In the genomic region with DNA sequence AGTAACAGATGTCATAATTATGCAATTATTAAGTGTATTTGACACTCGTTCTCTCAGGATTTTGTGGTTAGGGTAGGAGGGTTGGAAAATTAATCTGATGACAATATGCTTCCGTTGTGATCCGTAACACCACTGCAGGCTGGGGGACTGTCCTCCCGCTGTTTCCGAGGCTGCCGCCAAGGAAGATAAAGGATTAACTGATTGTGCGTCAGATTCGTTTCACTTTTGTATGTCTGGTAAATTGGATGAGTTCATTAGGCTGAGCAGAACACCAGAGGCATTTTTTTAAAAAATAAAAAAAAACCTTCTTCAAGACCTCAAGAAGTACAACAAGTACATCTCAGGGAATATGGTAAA, we compare ENCODE assay signal across 16 cellular contexts.
DNase-seq lines count a peak whose midpoint lies in the region; ATAC-seq and TF ChIP-seq lines count a peak whose summit lies in the region.
"Had no signal": no experiment of that assay in that cellular context is flagged by ENCODE, and none has a peak within 500 bp of the region (broad histone marks: within the 10 kb centered on the region; RNA-seq: fewer than 3 reads in every experiment).

No MANE protein-coding gene starts in this region.

- H3K9ac ChIP-seq in ES-I3 (ENCODE audit: low read depth, low read length) (peak overlapping the region; percentile 39), neural progenitor cell (no peak overlapping the region)

- H3K4me1 ChIP-seq in ES-I3 (ENCODE audit: insufficient read depth, low read length), result peaks cover 23% of the 10 kb centered on the region
- peaks cover 16% of the 10 kb centered on the region for H3K4me1 ChIP-seq in neural progenitor cell
- H3K4me1 ChIP-seq: adrenal gland, esophagus muscularis mucosa, sigmoid colon, transverse colon had no signal

- H3K36me3 Mint-ChIP-seq in neural progenitor cell, result no peaks in the 10 kb centered on the region

- H3K9me3 ChIP-seq in ES-I3 (ENCODE audit: control insufficient read depth, insufficient read depth, low read length) (no peaks in the 10 kb centered on the region), neural progenitor cell (ENCODE audit: low read depth) (no peaks in the 10 kb centered on the region)
- H3K9me3 ChIP-seq: adrenal gland, esophagus muscularis mucosa, sigmoid colon, transverse colon had no signal

- H3K27me3 ChIP-seq in neural progenitor cell, result no peaks in the 10 kb centered on the region
- H3K27me3 ChIP-seq: adrenal gland, transverse colon had no signal

- H3K9me3 Mint-ChIP-seq in neural progenitor cell, result peaks cover 3% of the 10 kb centered on the region

- no peak overlapping the region for H2AFZ ChIP-seq in neural progenitor cell (replicated peaks)

- no peaks in the 10 kb centered on the region for H3K36me3 ChIP-seq in ES-I3 (ENCODE audit: insufficient read depth, low read length)
- no peaks in the 10 kb centered on the region for H3K36me3 ChIP-seq in neural progenitor cell
- H3K36me3 ChIP-seq: adrenal gland, esophagus muscularis mucosa, sigmoid colon, transverse colon had no signal

- peaks cover 14% of the 10 kb centered on the region for H3F3A ChIP-seq in neural progenitor cell (ENCODE audit: low read depth)

- H3K27ac ChIP-seq in neural progenitor cell, result no peak overlapping the region
- H3K27ac ChIP-seq: adrenal gland, esophagus muscularis mucosa, sigmoid colon, transverse colon had no signal

- no peak overlapping the region for H3K27ac Mint-ChIP-seq in neural progenitor cell
- H3K27ac Mint-ChIP-seq: activated T-helper 1 cell treated with anti-CD3 and anti-CD28 coated beads, Interleukin-12 subunit alpha, Interleukin-12 subunit beta, Interleukin-2, Interleukin-4 antibody, amounts not matched to agents 30 ng/mL and 10 ng/mL and 1 ng/mL, durations not matched to agents 14 hours and 24 hours and 36 hours; natural killer cell treated with Interleukin-12 subunit alpha and Interleukin-12 subunit beta and Interleukin-15 and Interleukin-18, amount 100 ng/mL, for 72 hours had no signal

- TF ChIP-seq CTCF in choroid plexus epithelial cell (conservative IDR thresholded peaks at IDR 0.05; ENCODE audit: low read depth, low read length) (no peak), neural progenitor cell (IDR thresholded peaks at IDR 0.05) (no peak)

- H3K4me3 ChIP-seq in choroid plexus epithelial cell (ENCODE audit: low read depth, low read length) (peak overlapping the region; percentile 18), neural progenitor cell (peak overlapping the region; percentile 17)
- H3K4me3 ChIP-seq: adrenal gland, esophagus muscularis mucosa, sigmoid colon, transverse colon had no signal

- peaks cover 12% of the 10 kb centered on the region for H3K4me1 Mint-ChIP-seq in neural progenitor cell

- H3K4me3 Mint-ChIP-seq in neural progenitor cell, result peak overlapping the region; percentile 54
- H3K4me3 Mint-ChIP-seq: activated T-helper 1 cell treated with anti-CD3 and anti-CD28 coated beads, Interleukin-12 subunit alpha, Interleukin-12 subunit beta, Interleukin-2, Interleukin-4 antibody, amounts not matched to agents 30 ng/mL and 10 ng/mL and 1 ng/mL, durations not matched to agents 14 hours and 24 hours and 36 hours; natural killer cell treated with Interleukin-12 subunit alpha and Interleukin-12 subunit beta and Interleukin-15 and Interleukin-18, amount 100 ng/mL, for 72 hours had no signal

- no peaks in the 10 kb centered on the region for H4K20me1 ChIP-seq in neural progenitor cell (ENCODE audit: low read depth)

- peak overlapping the region; percentile 64 for H3K4me2 ChIP-seq in neural progenitor cell

- H3K79me2 ChIP-seq in neural progenitor cell (ENCODE audit: low read depth), result no peaks in the 10 kb centered on the region

- H3K27me3 Mint-ChIP-seq in neural progenitor cell (ENCODE audit: insufficient read depth, low read depth), result peaks cover 15% of the 10 kb centered on the region
- H3K27me3 Mint-ChIP-seq: natural killer cell treated with Interleukin-12 subunit alpha and Interleukin-12 subunit beta and Interleukin-15 and Interleukin-18, amount 100 ng/mL, for 72 hours had no signal

- DNase-seq in NCI-H1694 (lab: John Stamatoyannopoulos, UW) (peak; percentile 26), choroid plexus epithelial cell (ENCODE audit: low read depth) (peak; percentile 5), neural progenitor cell (ENCODE audit: low spot score) (peak; percentile 52), NCI-H128 (lab: John Stamatoyannopoulos, UW; ENCODE audit: unreplicated experiment) (no peak), pons (ENCODE audit: low spot score) (no peak)
- DNase-seq: activated CD4-positive, alpha-beta T cell treated with anti-CD3 and anti-CD28 coated beads, Interleukin-2, amount 50 U/mL, for 4 hours; adrenal gland; NCI-H774; sigmoid colon; stimulated activated CD4-positive, alpha-beta T cell treated with anti-CD3 and anti-CD28 coated beads, Interleukin-4, amount 100 ng/mL, for 24 hours; transverse colon had no signal

- ATAC-seq in HG02981 (IDR thresholded peaks at IDR 0.05; ENCODE audit: unreplicated experiment), result no peak
- ATAC-seq: natural killer cell treated with Interleukin-12 subunit alpha and Interleukin-12 subunit beta and Interleukin-15 and Interleukin-18, amount 100 ng/mL, for 72 hours had no signal

Comparison
In these comparisons a context has a peak if more than half of its experiments do, and no peak if none do; other contexts are left out.
1. DNase-seq: peak in NCI-H1694 (single experiment), choroid plexus epithelial cell (single experiment) and neural progenitor cell (single experiment); none in NCI-H128 (single experiment) and pons (single experiment).